8 cellular contexts compared by ENCODE assay signal in the genomic region with DNA sequence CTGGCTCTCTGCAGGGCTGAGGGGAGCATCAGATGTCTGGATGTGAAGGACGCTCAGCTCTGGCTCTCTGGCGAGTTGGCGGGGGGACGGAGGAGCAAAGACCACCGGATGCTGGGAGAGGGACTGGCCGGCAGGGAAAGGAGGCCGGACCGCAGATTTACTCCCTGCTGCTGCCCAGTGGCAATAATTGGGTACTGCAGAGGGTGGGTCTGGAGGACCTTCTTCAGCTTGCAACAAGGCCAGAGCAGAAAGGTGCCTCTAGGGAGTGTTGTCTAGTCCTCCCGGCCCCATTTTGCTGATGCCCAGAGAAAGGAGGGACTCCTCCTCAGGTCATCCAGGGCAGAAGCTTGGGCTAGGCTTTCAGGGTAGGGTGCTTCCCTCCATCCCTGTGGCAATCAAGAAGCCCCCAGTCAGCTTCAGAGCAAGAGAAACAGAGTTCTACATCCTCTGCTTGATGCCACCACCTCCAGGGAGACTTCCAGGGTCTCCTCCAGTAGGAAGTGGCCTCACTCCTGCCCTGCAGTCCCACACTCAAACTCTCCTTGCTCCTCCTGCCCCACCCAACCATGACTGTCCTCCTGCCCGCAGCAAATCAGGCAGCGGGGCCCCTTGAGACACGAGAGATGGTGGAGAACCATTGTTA. TPM values are rescaled to one million over a fixed set of nuclear protein-coding genes. Genes with fewer than 3 reads are reported as not detected.
DNase-seq lines count a peak whose midpoint lies in the region; ATAC-seq and TF ChIP-seq lines count a peak whose summit lies in the region.

No MANE protein-coding gene starts in this region.

- peak; percentile 53 for ATAC-seq in HG02759 (IDR thresholded peaks at IDR 0.05; ENCODE audit: unreplicated experiment)
- ATAC-seq in activated naive CD4-positive, alpha-beta T cell treated with anti-CD3 and anti-CD28 coated beads, Interleukin-2, amount 50 U/mL, for 72 hours = peak; percentile 62 to 70
- ATAC-seq in HG02678 (IDR thresholded peaks at IDR 0.05; ENCODE audit: unreplicated experiment) = no peak

- no peak overlapping the region for H3K4me3 Mint-ChIP-seq in progenitor cell of endocrine pancreas (ENCODE audit: low read depth)

- peaks cover 5% of the 10 kb centered on the region for H3K4me1 ChIP-seq in cardiac muscle cell (ENCODE audit: low read depth)

- TF ChIP-seq CTCF in cardiac muscle cell (IDR thresholded peaks at IDR 0.05; ENCODE audit: low read depth, low read length) (peak; percentile 86), progenitor cell of endocrine pancreas (IDR thresholded peaks at IDR 0.05; ENCODE audit: unreplicated experiment) (peak; percentile 75)

- H3K9me3 ChIP-seq in cardiac muscle cell (ENCODE audit: low read depth) = no peaks in the 10 kb centered on the region

- no peak overlapping the region for H3K4me3 ChIP-seq in cardiac muscle cell

- no peak overlapping the region for H3K27ac Mint-ChIP-seq in activated naive CD4-positive, alpha-beta T cell treated with anti-CD3 and anti-CD28 coated beads, Interleukin-2, amount 50 U/mL, for 72 hours
- no peak overlapping the region for H3K27ac Mint-ChIP-seq in progenitor cell of endocrine pancreas

- no peaks in the 10 kb centered on the region for H3K9me3 Mint-ChIP-seq in activated naive CD4-positive, alpha-beta T cell treated with anti-CD3 and anti-CD28 coated beads, Interleukin-2, amount 50 U/mL, for 72 hours
- no peaks in the 10 kb centered on the region for H3K9me3 Mint-ChIP-seq in progenitor cell of endocrine pancreas (ENCODE audit: low read depth)

- no peak overlapping the region for H3K27ac ChIP-seq in cardiac muscle cell

- peaks cover 3% of the 10 kb centered on the region for H3K4me1 Mint-ChIP-seq in progenitor cell of endocrine pancreas (ENCODE audit: low read depth)

- no peaks in the 10 kb centered on the region for H3K36me3 Mint-ChIP-seq in activated naive CD4-positive, alpha-beta T cell treated with anti-CD3 and anti-CD28 coated beads, Interleukin-2, amount 50 U/mL, for 72 hours
- no peaks in the 10 kb centered on the region for H3K36me3 Mint-ChIP-seq in progenitor cell of endocrine pancreas (ENCODE audit: insufficient read depth)

- peaks cover 12% of the 10 kb centered on the region for H3K27me3 Mint-ChIP-seq in progenitor cell of endocrine pancreas

- DNase-seq in D341Med (ENCODE audit: low spot score) = peak; percentile 70
- peak; percentile 81 for DNase-seq in RPMI8226
- DNase-seq in activated naive CD4-positive, alpha-beta T cell treated with anti-CD3 and anti-CD28 coated beads, Interleukin-2, amount 50 U/mL, for 72 hours (ENCODE audit: low spot score in 2 of 2) = peak in 1 of 2 donors; percentile 65
- peak; percentile 70 to 76 for DNase-seq in cardiac muscle cell (ENCODE audit: low read depth in 1 of 2, low spot score in 1 of 2)
- DNase-seq in progenitor cell of endocrine pancreas (ENCODE audit: low spot score, unreplicated experiment) = peak; percentile 66
- no peak for DNase-seq in effector CD8-positive, alpha-beta T cell (lab: John Stamatoyannopoulos, UW)

- H3K27me3 ChIP-seq in cardiac muscle cell = no peaks in the 10 kb centered on the region

- H3K36me3 ChIP-seq in cardiac muscle cell = no peaks in the 10 kb centered on the region

RNA-seq across cellular contexts. Expression of a gene that starts 20.3 kb away (rescaled TPM):
- total RNA-seq in activated naive CD4-positive, alpha-beta T cell treated with anti-CD3 and anti-CD28 coated beads, Interleukin-2, amount 50 U/mL, for 72 hours = not detected
- 17.2 and 30.6 TPM in 2 replicates for total RNA-seq in cardiac muscle cell
- polyA plus RNA-seq in cardiac muscle cell = 7.1 and 12.1 TPM in 2 replicates
- 0.41 and 0.51 TPM in 2 replicates for total RNA-seq in progenitor cell of endocrine pancreas

Comparison
In these comparisons a context has a peak if more than half of its experiments do, and no peak if none do; other contexts are left out.
1. RNA of a gene that starts 20.3 kb away (total RNA-seq): 17.2 to 30.6 TPM in cardiac muscle cell; 0.41 to 0.51 TPM in progenitor cell of endocrine pancreas and not detected in activated naive CD4-positive, alpha-beta T cell treated with anti-CD3 and anti-CD28 coated beads, Interleukin-2, amount 50 U/mL, for 72 hours; every median in the first group is over 10 times any median in the second.